Comparison of ENCODE assay signal across 19 cellular contexts in genomic region chr7:40824461-40824860, GRCh38.
A peak's percentile ranks its signal among the peaks of the same experiment; 100 is the strongest.
DNase-seq lines count a peak whose midpoint lies in the region; ATAC-seq and TF ChIP-seq lines count a peak whose summit lies in the region.
"Had no signal": no experiment of that assay in that cellular context is flagged by ENCODE, and none has a peak within 500 bp of the region (broad histone marks: within the 10 kb centered on the region; RNA-seq: fewer than 3 reads in every experiment).

No MANE protein-coding gene starts in this region.

- no peak for DNase-seq in MCF 10A (ENCODE audit: unreplicated experiment)
- DNase-seq in breast epithelium (ENCODE audit: low spot score in 2 of 2), result no peak
- DNase-seq in astrocyte of the spinal cord (ENCODE audit: low read depth, low spot score), result peak; percentile 31
- DNase-seq in NCI-H524 (lab: John Stamatoyannopoulos, UW), result no peak
- DNase-seq in chondrocyte (ENCODE audit: low spot score), result no peak
- DNase-seq: CD4-positive, alpha-beta memory T cell; GF-D8; KBM-7; NCI-H2081 treated with DMSO at 0.1 percent for 48 hours; NCI-H526; OCI-M1 had no signal

- POLR2A ChIA-PET in MCF 10A (lab: Yijun Ruan, JAX), result no interaction called here

- H3K4me1 Mint-ChIP-seq in MCF 10A (ENCODE audit: insufficient read depth, unreplicated experiment), result peaks cover 42% of the 10 kb centered on the region
- H3K4me1 Mint-ChIP-seq in chondrocyte (ENCODE audit: low read depth), result peaks cover 65% of the 10 kb centered on the region
- H3K4me1 Mint-ChIP-seq: CD4-positive, alpha-beta memory T cell had no signal

- H3K36me3 Mint-ChIP-seq in MCF 10A (ENCODE audit: insufficient read depth, unreplicated experiment) (no peaks in the 10 kb centered on the region), chondrocyte (ENCODE audit: low read depth) (peaks cover 14% of the 10 kb centered on the region)
- H3K36me3 Mint-ChIP-seq: CD4-positive, alpha-beta memory T cell had no signal

- H3K4me3 ChIP-seq in breast epithelium (no peak overlapping the region), astrocyte of the spinal cord (ENCODE audit: low read depth, low read length) (no peak overlapping the region), gastroesophageal sphincter (no peak overlapping the region)
- H3K4me3 ChIP-seq: BLaER1 treated with 17β-estradiol and CSF1 and Interleukin-3, amounts not matched to agents 10 nM and 100 nM had no signal

- no peak for TF ChIP-seq EP300 in gastroesophageal sphincter (IDR thresholded peaks at IDR 0.05)

- H3K4me3 Mint-ChIP-seq in MCF 10A (ENCODE audit: unreplicated experiment) (no peak overlapping the region), chondrocyte (ENCODE audit: unreplicated experiment) (no peak overlapping the region)
- H3K4me3 Mint-ChIP-seq: CD4-positive, alpha-beta memory T cell had no signal

- peak overlapping the region in 1 of 2 donors; percentile 7 for H3K27ac ChIP-seq in breast epithelium
- H3K27ac ChIP-seq in gastroesophageal sphincter, result peak overlapping the region in 3 of 4 donors; percentile 80 to 89 (median 81)
- H3K27ac ChIP-seq: 22Rv1; BLaER1 treated with 17β-estradiol and CSF1 and Interleukin-3, amounts not matched to agents 10 nM and 100 nM; HL-60 had no signal

- TF ChIP-seq POLR2A in breast epithelium (IDR thresholded peaks at IDR 0.05), result no peak
- no peak for TF ChIP-seq POLR2A in gastroesophageal sphincter (IDR thresholded peaks at IDR 0.05)

- in situ Hi-C loops in astrocyte of the spinal cord (cut with HindIII; ENCODE audit: low sequenced_read_pairs), result no loop called here

- H3K9me3 Mint-ChIP-seq in MCF 10A (ENCODE audit: unreplicated experiment), result peaks cover 8% of the 10 kb centered on the region
- peaks cover 13% of the 10 kb centered on the region for H3K9me3 Mint-ChIP-seq in chondrocyte (ENCODE audit: low read depth)

- CTCF ChIA-PET in MCF 10A (lab: Yijun Ruan, JAX), result interaction anchor here (0.6 to 1.8 kb wide), 3 partner anchors 8 to 292 kb away, joined by 3 to 6 read pairs (median 3); no protein-coding TSS in a partner anchor

- H3K36me3 ChIP-seq in breast epithelium, result no peaks in the 10 kb centered on the region
- H3K36me3 ChIP-seq in gastroesophageal sphincter, result no peaks in the 10 kb centered on the region
- H3K36me3 ChIP-seq: BLaER1 treated with 17β-estradiol and CSF1 and Interleukin-3, amounts not matched to agents 10 nM and 100 nM had no signal

- H3K4me1 ChIP-seq in breast epithelium (peaks cover 0 to 8% of the 10 kb centered on the region in 2 donors), gastroesophageal sphincter (peaks cover 6 to 65% (median 26%) of the 10 kb centered on the region in 3 donors)

- H3K27me3 ChIP-seq in breast epithelium (no peaks in the 10 kb centered on the region), gastroesophageal sphincter (no peaks in the 10 kb centered on the region)
- H3K27me3 ChIP-seq: BLaER1 treated with 17β-estradiol and CSF1 and Interleukin-3, amounts not matched to agents 10 nM and 100 nM had no signal

- H3K9me3 ChIP-seq in breast epithelium, result no peaks in the 10 kb centered on the region
- H3K9me3 ChIP-seq in gastroesophageal sphincter, result no peaks in the 10 kb centered on the region

- H3K27ac Mint-ChIP-seq in MCF 10A (ENCODE audit: low read depth, unreplicated experiment), result peak overlapping the region; percentile 89
- H3K27ac Mint-ChIP-seq in chondrocyte (ENCODE audit: unreplicated experiment), result no peak overlapping the region

- 41 to 57% methylated on average over 3 of the region's 3 CpGs for WGBS in gastroesophageal sphincter (ENCODE audit: low coverage in 1 of 2), 2 donors

- ATAC-seq in gastroesophageal sphincter (no peak), HG03095 (IDR thresholded peaks at IDR 0.05; ENCODE audit: unreplicated experiment) (no peak), GM21529 (IDR thresholded peaks at IDR 0.05; ENCODE audit: unreplicated experiment) (no peak)
- ATAC-seq: HepG2, Right ventricle myocardium inferior had no signal

- no peak for TF ChIP-seq CTCF in MCF 10A (IDR thresholded peaks at IDR 0.05; ENCODE audit: unreplicated experiment)
- no peak for TF ChIP-seq CTCF in breast epithelium (IDR thresholded peaks at IDR 0.05)
- TF ChIP-seq CTCF in astrocyte of the spinal cord (IDR thresholded peaks at IDR 0.05; ENCODE audit: low read depth, low read length), result no peak
- no peak for TF ChIP-seq CTCF in gastroesophageal sphincter (IDR thresholded peaks at IDR 0.05)
- TF ChIP-seq CTCF in chondrocyte (IDR thresholded peaks at IDR 0.05), result no peak

- BruUV-seq in MCF 10A (replicated peaks; lab: Mats Ljungman, UMichigan), result no TSS peak

- H3K27me3 Mint-ChIP-seq in MCF 10A (ENCODE audit: insufficient read depth, unreplicated experiment) (no peaks in the 10 kb centered on the region), chondrocyte (ENCODE audit: low read depth) (no peaks in the 10 kb centered on the region)
- H3K27me3 Mint-ChIP-seq: CD4-positive, alpha-beta memory T cell had no signal

- intact Hi-C loops in MCF 10A (cut with micrococcal nuclease) (no loop called here), breast epithelium (cut with DNase I; ENCODE audit: low total_unique reads) (no loop called here)
